Comparison of ENCODE assay signal across 8 cellular contexts in genomic region chrX:38806054-38806389, GRCh38. TPM values are rescaled to one million over a fixed set of nuclear protein-coding genes. Genes with fewer than 3 reads are reported as not detected.
DNase-seq lines count a peak whose midpoint lies in the region; ATAC-seq and TF ChIP-seq lines count a peak whose summit lies in the region.

No MANE protein-coding gene starts in this region.

- TF ChIP-seq RAD21 in neural cell (conservative IDR thresholded peaks at IDR 0.05) = no peak

- POLR2A ChIA-PET in OCI-LY7 (lab: Charles Lee) = interaction anchor here (0.6 to 7.7 kb wide), 9 partner anchors 10 to 1361 kb away, joined by 3 to 91 read pairs (median 4); no protein-coding TSS in a partner anchor

- peaks cover 64% of the 10 kb centered on the region for H3K79me2 ChIP-seq in OCI-LY7 (ENCODE audit: insufficient read depth, low read depth, low read length)
- H3K79me2 ChIP-seq in neural cell (replicated peaks; ENCODE audit: insufficient read depth, low read length) = peaks cover 3% of the 10 kb centered on the region

- H3K36me3 ChIP-seq in cardiac muscle cell (no peaks in the 10 kb centered on the region), OCI-LY7 (ENCODE audit: insufficient read depth, low read length) (peaks cover 34% of the 10 kb centered on the region), neural cell (ENCODE audit: insufficient read depth, low read length) (no peaks in the 10 kb centered on the region)
- H3K36me3 ChIP-seq in effector memory CD4-positive, alpha-beta T cell (ENCODE audit: control insufficient read depth, insufficient read depth, low read length) = no peaks in the 10 kb centered on the region

- H3K9me3 ChIP-seq in cardiac muscle cell (ENCODE audit: low read depth) (no peaks in the 10 kb centered on the region), OCI-LY7 (ENCODE audit: low read length) (no peaks in the 10 kb centered on the region), neural cell (ENCODE audit: low read length) (no peaks in the 10 kb centered on the region)
- H3K9me3 ChIP-seq in effector memory CD4-positive, alpha-beta T cell (ENCODE audit: control insufficient read depth, low read length) = no peaks in the 10 kb centered on the region

- H3K27ac ChIP-seq in cardiac muscle cell = peak overlapping the region; percentile 94
- peak overlapping the region; percentile 89 for H3K27ac ChIP-seq in OCI-LY7 (ENCODE audit: low read depth, low read length, poor library complexity, severe bottlenecking)
- H3K27ac ChIP-seq in effector memory CD4-positive, alpha-beta T cell (ENCODE audit: insufficient read depth, low read length, poor library complexity, severe bottlenecking) = peak overlapping the region; percentile 84
- no peak overlapping the region for H3K27ac ChIP-seq in neural cell (ENCODE audit: low read length)

- no peaks in the 10 kb centered on the region for H3K27me3 ChIP-seq in cardiac muscle cell
- no peaks in the 10 kb centered on the region for H3K27me3 ChIP-seq in effector memory CD4-positive, alpha-beta T cell (replicated peaks; ENCODE audit: control insufficient read depth, insufficient read depth, low read length, poor library complexity, severe bottlenecking)
- no peaks in the 10 kb centered on the region for H3K27me3 ChIP-seq in neural cell (ENCODE audit: insufficient read depth, low read depth, low read length)

- no peaks in the 10 kb centered on the region for H3F3A ChIP-seq in neural cell (ENCODE audit: insufficient read depth, low read length, poor library complexity, severe bottlenecking)

- CTCF ChIA-PET in OCI-LY7 (lab: Charles Lee; ENCODE audit: unreplicated experiment) = no interaction called here

- no TSS peak for BruUV-seq in OCI-LY7 (replicated peaks; lab: Mats Ljungman, UMichigan)

- intact Hi-C loops in cardiac septum (cut with DNase I) = loop anchor here (5.0 to 10.0 kb wide), 3 partner anchors 41 to 349 kb away; no protein-coding TSS in a partner anchor
- intact Hi-C loops in OCI-LY7 (cut with micrococcal nuclease; ENCODE audit: unreplicated experiment) = loop anchor here (5.0 to 10.0 kb wide), 6 partner anchors 601 to 1839 kb away; partner anchors contain the start of genes CXorf38 and CYBB

- H4K20me1 ChIP-seq in OCI-LY7 (ENCODE audit: insufficient read depth, low read length) = no peaks in the 10 kb centered on the region
- H4K20me1 ChIP-seq in neural cell (ENCODE audit: insufficient read depth) = no peaks in the 10 kb centered on the region

- H3K4me3 ChIP-seq in cardiac muscle cell = peak overlapping the region; percentile 69
- H3K4me3 ChIP-seq in OCI-LY7 (ENCODE audit: low read depth, low read length, poor library complexity, severe bottlenecking) = peak overlapping the region; percentile 99
- H3K4me3 ChIP-seq in effector memory CD4-positive, alpha-beta T cell (ENCODE audit: insufficient read depth, low read depth, low read length, poor library complexity, severe bottlenecking) = peak overlapping the region; percentile 70
- H3K4me3 ChIP-seq in neural cell (ENCODE audit: low read length) = peak overlapping the region; percentile 63

- H3K9me2 ChIP-seq in OCI-LY7 (ENCODE audit: insufficient read depth, low read length) = no peaks in the 10 kb centered on the region
- H3K9me2 ChIP-seq in neural cell (ENCODE audit: insufficient read depth, low read length) = no peaks in the 10 kb centered on the region

- TF ChIP-seq CTCF in cardiac muscle cell (IDR thresholded peaks at IDR 0.05; ENCODE audit: low read depth, low read length) (no peak), OCI-LY7 (conservative IDR thresholded peaks at IDR 0.05; ENCODE audit: low read length) (no peak), neural cell (IDR thresholded peaks at IDR 0.05; ENCODE audit: poor library complexity, severe bottlenecking) (no peak)

- H3K4me2 ChIP-seq in OCI-LY7 (ENCODE audit: low read length) (peak overlapping the region; percentile 81), neural cell (ENCODE audit: low read length) (no peak overlapping the region)

- H3K9ac ChIP-seq in neural cell (ENCODE audit: low read length) = no peak overlapping the region

- ATAC-seq in HG02588 (IDR thresholded peaks at IDR 0.05; ENCODE audit: unreplicated experiment) = no peak
- no peak for ATAC-seq in GM21619 (IDR thresholded peaks at IDR 0.05; ENCODE audit: unreplicated experiment)

- no peak for TF ChIP-seq EP300 in neural cell (conservative IDR thresholded peaks at IDR 0.05; ENCODE audit: poor library complexity, severe bottlenecking)

- peaks cover 13% of the 10 kb centered on the region for H3K4me1 ChIP-seq in cardiac muscle cell (ENCODE audit: low read depth)
- H3K4me1 ChIP-seq in OCI-LY7 (ENCODE audit: insufficient read depth, low read length, poor library complexity, severe bottlenecking) = peaks cover 42% of the 10 kb centered on the region
- H3K4me1 ChIP-seq in effector memory CD4-positive, alpha-beta T cell (ENCODE audit: control insufficient read depth, insufficient read depth, low read length, poor library complexity, severe bottlenecking) = peaks cover 20% of the 10 kb centered on the region

- peak in 1 of 2 donors; percentile 28 for DNase-seq in cardiac muscle cell (ENCODE audit: low read depth in 1 of 2, low spot score in 1 of 2)
- DNase-seq in cardiac septum (ENCODE audit: low spot score) = no peak
- peak; percentile 67 for DNase-seq in OCI-LY7 (ENCODE audit: low spot score)
- no peak for DNase-seq in effector memory CD4-positive, alpha-beta T cell
- DNase-seq in central memory CD4-positive, alpha-beta T cell = no peak

- no peak overlapping the region for H2AFZ ChIP-seq in OCI-LY7 (ENCODE audit: low read length)
- H2AFZ ChIP-seq in neural cell (ENCODE audit: low read depth, low read length) = no peak overlapping the region

TF ChIP-seq in neural cell, 6 proteins besides CTCF, POLR2A, EP300 and RAD21:
- TF ChIP-seq POLR2AphosphoS5 (IDR thresholded peaks at IDR 0.05) = no peak
- no peak for TF ChIP-seq TAF1 (IDR thresholded peaks at IDR 0.05; ENCODE audit: low read depth)
- TF ChIP-seq, protein P1, sequence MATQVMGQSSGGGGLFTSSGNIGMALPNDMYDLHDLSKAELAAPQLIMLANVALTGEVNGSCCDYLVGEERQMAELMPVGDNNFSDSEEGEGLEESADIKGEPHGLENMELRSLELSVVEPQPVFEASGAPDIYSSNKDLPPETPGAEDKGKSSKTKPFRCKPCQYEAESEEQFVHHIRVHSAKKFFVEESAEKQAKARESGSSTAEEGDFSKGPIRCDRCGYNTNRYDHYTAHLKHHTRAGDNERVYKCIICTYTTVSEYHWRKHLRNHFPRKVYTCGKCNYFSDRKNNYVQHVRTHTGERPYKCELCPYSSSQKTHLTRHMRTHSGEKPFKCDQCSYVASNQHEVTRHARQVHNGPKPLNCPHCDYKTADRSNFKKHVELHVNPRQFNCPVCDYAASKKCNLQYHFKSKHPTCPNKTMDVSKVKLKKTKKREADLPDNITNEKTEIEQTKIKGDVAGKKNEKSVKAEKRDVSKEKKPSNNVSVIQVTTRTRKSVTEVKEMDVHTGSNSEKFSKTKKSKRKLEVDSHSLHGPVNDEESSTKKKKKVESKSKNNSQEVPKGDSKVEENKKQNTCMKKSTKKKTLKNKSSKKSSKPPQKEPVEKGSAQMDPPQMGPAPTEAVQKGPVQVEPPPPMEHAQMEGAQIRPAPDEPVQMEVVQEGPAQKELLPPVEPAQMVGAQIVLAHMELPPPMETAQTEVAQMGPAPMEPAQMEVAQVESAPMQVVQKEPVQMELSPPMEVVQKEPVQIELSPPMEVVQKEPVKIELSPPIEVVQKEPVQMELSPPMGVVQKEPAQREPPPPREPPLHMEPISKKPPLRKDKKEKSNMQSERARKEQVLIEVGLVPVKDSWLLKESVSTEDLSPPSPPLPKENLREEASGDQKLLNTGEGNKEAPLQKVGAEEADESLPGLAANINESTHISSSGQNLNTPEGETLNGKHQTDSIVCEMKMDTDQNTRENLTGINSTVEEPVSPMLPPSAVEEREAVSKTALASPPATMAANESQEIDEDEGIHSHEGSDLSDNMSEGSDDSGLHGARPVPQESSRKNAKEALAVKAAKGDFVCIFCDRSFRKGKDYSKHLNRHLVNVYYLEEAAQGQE (IDR thresholded peaks at IDR 0.05; ENCODE audit: borderline replicate concordance) = no peak

RNA-seq across cellular contexts. Expression of gene MID1IP1, which starts 4.8 kb away (rescaled TPM):
- total RNA-seq in cardiac muscle cell (44.7 and 80.4 TPM in 2 replicates), cardiac septum (31.4 TPM), OCI-LY7 (2022) (80.4 and 83.4 TPM in 2 replicates)
- polyA plus RNA-seq in cardiac muscle cell (25.3 and 45.7 TPM in 2 replicates), neural cell (8.2 and 11.1 TPM in 2 replicates)
- total RNA-seq in OCI-LY7 (2014; rRNA removed; shearing (Covaris generic)) = 88.6 and 92.7 TPM in 2 replicates
- polyA minus RNA-seq in neural cell = 6.7 and 8.5 TPM in 2 replicates
